17 cellular contexts compared by ENCODE assay signal in genomic region chr16:89571636-89572035, GRCh38. TPM values are rescaled to one million over a fixed set of nuclear protein-coding genes. Genes with fewer than 3 reads are reported as not detected.
A peak's percentile ranks its signal among the peaks of the same experiment; 100 is the strongest.
DNase-seq lines count a peak whose midpoint lies in the region; ATAC-seq, FAIRE-seq and TF ChIP-seq lines count a peak whose summit lies in the region.
"Had no signal": no experiment of that assay in that cellular context is flagged by ENCODE, and none has a peak within 500 bp of the region (broad histone marks: within the 10 kb centered on the region; RNA-seq: fewer than 3 reads in every experiment).

No MANE protein-coding gene starts in this region.

- FAIRE-seq in K562 (lab: Jason Lieb, UNC), result no peak

- H3K4me1 Mint-ChIP-seq in activated naive CD4-positive, alpha-beta T cell treated with anti-CD3 and anti-CD28 coated beads, Interleukin-2, amount 50 U/mL, for 24 hours, result peaks cover 23% of the 10 kb centered on the region
- H3K4me1 Mint-ChIP-seq in stimulated activated effector memory CD8-positive, alpha-beta T cell treated with anti-CD3 and anti-CD28 coated beads, Interleukin-12 subunit alpha, Interleukin-12 subunit beta, amount 100 ng/mL, for 72 hours, result peaks cover 8% of the 10 kb centered on the region
- H3K4me1 Mint-ChIP-seq in glutamatergic neuron (ENCODE audit: low read depth, unreplicated experiment), result peaks cover 15% of the 10 kb centered on the region

- H2BK20ac ChIP-seq in IMR-90 (ENCODE audit: low read depth, low read length), result no peak overlapping the region

- ATAC-seq in IMR-90 (ENCODE audit: low read depth) (no peak), K562 (no peak), HG03196 (IDR thresholded peaks at IDR 0.05; ENCODE audit: unreplicated experiment) (no peak)
- no peak for ATAC-seq in stimulated activated effector memory CD8-positive, alpha-beta T cell treated with anti-CD3 and anti-CD28 coated beads, Interleukin-12 subunit alpha, Interleukin-12 subunit beta, amount 100 ng/mL, for 72 hours

- H2BK15ac ChIP-seq in IMR-90 (ENCODE audit: low read depth, low read length), result no peak overlapping the region

- H2AFZ ChIP-seq in IMR-90 (replicated peaks; ENCODE audit: low read length, poor library complexity) (no peak overlapping the region), K562 (ENCODE audit: low read depth, low read length) (no peak overlapping the region)

- peak overlapping the region; percentile 40 for H2BK120ac ChIP-seq in IMR-90 (ENCODE audit: low read depth, low read length)

- H3K79me2 ChIP-seq in K562 (ENCODE audit: control insufficient read depth, insufficient read depth, low read length), result peaks cover 14% of the 10 kb centered on the region

- H2AK9ac ChIP-seq in IMR-90 (replicated peaks; ENCODE audit: low read depth, low read length, poor library complexity), result peak overlapping the region; percentile 72

- no peaks in the 10 kb centered on the region for H3K9me3 ChIP-seq in IMR-90 (ENCODE audit: control insufficient read depth, insufficient read depth, low read length)
- no peaks in the 10 kb centered on the region for H3K9me3 ChIP-seq in K562 (replicated peaks; ENCODE audit: control insufficient read depth, insufficient read depth, low read depth, low read length)
- H3K9me3 ChIP-seq: SJCRH30 had no signal

- H3K9me1 ChIP-seq in IMR-90 (ENCODE audit: insufficient read depth, low read length) (no peaks in the 10 kb centered on the region), K562 (ENCODE audit: control insufficient read depth, insufficient read depth, low read length) (peaks cover 4% of the 10 kb centered on the region)

- intact Hi-C loops in IMR-90 (cut with micrococcal nuclease), result no loop called here
- intact Hi-C loops in K562 (cut with micrococcal nuclease), result loop anchor here (10.0 kb wide), 1 partner anchor 73 kb away; no protein-coding TSS in a partner anchor

- no peak overlapping the region for H3K4ac ChIP-seq in IMR-90 (ENCODE audit: low read depth, low read length)

- no peak for DNase-seq in activated naive CD4-positive, alpha-beta T cell (lab: John Stamatoyannopoulos, UW)
- DNase-seq in IMR-90 (no peak), K562 (ENCODE audit: extremely low read depth in 1 of 4, low spot score in 3 of 4) (no peak), glutamatergic neuron (no peak), cortex of kidney (lab: John Stamatoyannopoulos, UW) (no peak)
- DNase-seq in stimulated activated effector memory CD8-positive, alpha-beta T cell treated with anti-CD3 and anti-CD28 coated beads, Interleukin-12 subunit alpha, Interleukin-12 subunit beta, amount 100 ng/mL, for 72 hours (ENCODE audit: low spot score in 2 of 2), result no peak
- DNase-seq: CD4-positive, alpha-beta memory T cell; HCEC 1CT; NCI-H1436; NCI-H2029; NCI-H2171 treated with DMSO at 0.1 percent for 48 hours; NCI-H446 treated with DMSO at 0.1 percent for 48 hours; NK-92 treated with Interleukin-12 subunit alpha and Interleukin-12 subunit beta, amount 100 ng/mL, for 24 hours; RPMI8226; SJCRH30 had no signal

- H3K4me1 ChIP-seq in IMR-90 (ENCODE audit: control insufficient read depth, insufficient read depth, low read length) (peaks cover 15% of the 10 kb centered on the region), K562 (replicated peaks in 1 of 2; ENCODE audit: control insufficient read depth in 2 of 2, insufficient read depth in 2 of 2, low read length in 2 of 2) (peaks cover 5 to 69% of the 10 kb centered on the region in 2 experiments)

- H4K20me1 ChIP-seq in IMR-90 (ENCODE audit: insufficient read depth, low read length), result peaks cover under 1% of the 10 kb centered on the region; the same call in 1 of the 2 replicates
- 0 out of 2 replicates have a peak, but pooled peaks cover 5% of the 10 kb centered on the region for H4K20me1 ChIP-seq in K562 (replicated peaks; ENCODE audit: control insufficient read depth, insufficient read depth, low read length)

- H2AK5ac ChIP-seq in IMR-90 (ENCODE audit: low read depth, low read length), result peak overlapping the region; percentile 23; the same call in 1 of the 2 replicates

- POLR2A ChIA-PET in IMR-90 (lab: Charles Lee; ENCODE audit: unreplicated experiment) (no interaction called here), K562 (lab: Yijun Ruan, JAX) (interaction anchor here (0.6 to 1.3 kb wide), 3 partner anchors 8 to 304 kb away, joined by 3 to 6 read pairs (median 4); no protein-coding TSS in a partner anchor)

- no peaks in the 10 kb centered on the region for H3K9me3 Mint-ChIP-seq in activated naive CD4-positive, alpha-beta T cell treated with anti-CD3 and anti-CD28 coated beads, Interleukin-2, amount 50 U/mL, for 24 hours
- no peaks in the 10 kb centered on the region for H3K9me3 Mint-ChIP-seq in stimulated activated effector memory CD8-positive, alpha-beta T cell treated with anti-CD3 and anti-CD28 coated beads, Interleukin-12 subunit alpha, Interleukin-12 subunit beta, amount 100 ng/mL, for 72 hours
- H3K9me3 Mint-ChIP-seq in glutamatergic neuron (ENCODE audit: unreplicated experiment), result peaks cover 14% of the 10 kb centered on the region
- H3K9me3 Mint-ChIP-seq: CD4-positive, alpha-beta memory T cell had no signal

- BruUV-seq in IMR-90 (replicated peaks; lab: Mats Ljungman, UMichigan) (no TSS peak), K562 (replicated peaks; lab: Mats Ljungman, UMichigan) (no TSS peak)

- no peak overlapping the region for H3K9ac ChIP-seq in IMR-90 (ENCODE audit: low read depth, low read length)
- peak overlapping the region in 1 of 2 experiments; percentile 38; a peak in 2 of 4 replicates for H3K9ac ChIP-seq in K562 (ENCODE audit: insufficient read depth in 1 of 2, low read depth in 2 of 2, low read length in 2 of 2)

- CTCF ChIA-PET in IMR-90 (lab: Yijun Ruan, JAX), result no interaction called here
- CTCF ChIA-PET in K562 (lab: Yijun Ruan, JAX; ENCODE audit: low intra/inter-chr PET ratio), result no interaction called here

- peak overlapping the region; percentile 37; the same call in 1 of the 2 replicates for H3K23ac ChIP-seq in IMR-90 (ENCODE audit: low read depth, low read length)

- H3K36me3 ChIP-seq in IMR-90 (ENCODE audit: control insufficient read depth, insufficient read depth, low read length) (no peaks in the 10 kb centered on the region), K562 (ENCODE audit: control insufficient read depth, insufficient read depth, low read length) (no peaks in the 10 kb centered on the region)
- H3K36me3 ChIP-seq: SJCRH30 had no signal

- no peak for TF ChIP-seq CTCF in IMR-90 (conservative IDR thresholded peaks at IDR 0.05; ENCODE audit: low read depth, low read length)
- no peak for TF ChIP-seq CTCF in K562 (IDR thresholded peaks at IDR 0.05 in 2 of 3, conservative IDR thresholded peaks at IDR 0.05 in 1 of 3; ENCODE audit: insufficient read depth in 2 of 3, low read depth in 1 of 3, low read length in 3 of 3)
- no peak for TF ChIP-seq CTCF in glutamatergic neuron (IDR thresholded peaks at IDR 0.05; ENCODE audit: partially characterized antibody, unreplicated experiment)

- in situ Hi-C loops in IMR-90 (cut with MboI; ENCODE audit: low sequenced_read_pairs) (loop anchor here (5.0 kb wide), 1 partner anchor 71 kb away; no protein-coding TSS in a partner anchor), K562 (cut with MboI) (no loop called here)

- H3K27me3 ChIP-seq in IMR-90 (ENCODE audit: control insufficient read depth, insufficient read depth, low read length) (peaks cover 4% of the 10 kb centered on the region; the same call in 1 of the 2 replicates), K562 (ENCODE audit: control insufficient read depth in 2 of 2, insufficient read depth in 2 of 2, low read length in 2 of 2) (no peaks in the 10 kb centered on the region)
- H3K27me3 ChIP-seq: SJCRH30 had no signal

- no peak for TF ChIP-seq EP300 in K562 (IDR thresholded peaks at IDR 0.05; ENCODE audit: low read length)

- H3K4me2 ChIP-seq in IMR-90 (ENCODE audit: low read depth, low read length) (no peak overlapping the region), K562 (ENCODE audit: insufficient read depth, low read length) (no peak overlapping the region)

- H4K5ac ChIP-seq in IMR-90 (ENCODE audit: low read depth, low read length), result no peak overlapping the region

- H3K4me3 ChIP-seq in IMR-90 (ENCODE audit: insufficient read depth, low read depth, low read length) (no peak overlapping the region), K562 (no peak overlapping the region)
- H3K4me3 ChIP-seq: SJCRH30 had no signal

- peak overlapping the region in 1 of 2 experiments; percentile 21; a peak in 1 of 4 replicates for H4K8ac ChIP-seq in IMR-90 (ENCODE audit: low read depth in 2 of 2, low read length in 2 of 2)

- peaks cover 7% of the 10 kb centered on the region for H3K27me3 Mint-ChIP-seq in activated naive CD4-positive, alpha-beta T cell treated with anti-CD3 and anti-CD28 coated beads, Interleukin-2, amount 50 U/mL, for 24 hours
- H3K27me3 Mint-ChIP-seq in glutamatergic neuron (ENCODE audit: unreplicated experiment), result peaks cover 10% of the 10 kb centered on the region

- no peaks in the 10 kb centered on the region for H3K36me3 Mint-ChIP-seq in activated naive CD4-positive, alpha-beta T cell treated with anti-CD3 and anti-CD28 coated beads, Interleukin-2, amount 50 U/mL, for 24 hours
- H3K36me3 Mint-ChIP-seq in stimulated activated effector memory CD8-positive, alpha-beta T cell treated with anti-CD3 and anti-CD28 coated beads, Interleukin-12 subunit alpha, Interleukin-12 subunit beta, amount 100 ng/mL, for 72 hours, result no peaks in the 10 kb centered on the region
- H3K36me3 Mint-ChIP-seq in glutamatergic neuron (ENCODE audit: unreplicated experiment), result no peaks in the 10 kb centered on the region
- H3K36me3 Mint-ChIP-seq: CD4-positive, alpha-beta memory T cell had no signal

- no peak overlapping the region for H3K18ac ChIP-seq in IMR-90 (ENCODE audit: low read depth, low read length)

- TF ChIP-seq RAD21 in IMR-90 (IDR thresholded peaks at IDR 0.05; ENCODE audit: low read length) (no peak), K562 (CRISPR knock-in tag; conservative IDR thresholded peaks at IDR 0.05 in 1 of 2, IDR thresholded peaks at IDR 0.05 in 1 of 2) (no peak)

- H4K91ac ChIP-seq in IMR-90 (ENCODE audit: insufficient read depth, low read depth, low read length), result peak overlapping the region; percentile 37; the same call in 1 of the 2 replicates

- no peak overlapping the region for H2BK5ac ChIP-seq in IMR-90 (ENCODE audit: low read depth, low read length, poor library complexity, severe bottlenecking)

- 75% methylated on average over 7 of the region's 18 CpGs; no CpG with 5 or more reads in 1 of the 2 experiments for WGBS in IMR-90 (ENCODE audit: extremely low coverage in 2 of 2, insufficient read length in 1 of 2), 2 experiments
- 75% methylated on average over 17 of the region's 18 CpGs for WGBS in K562 (ENCODE audit: insufficient coverage, low coverage, missing lambda C conversion rate)

- H3K14ac ChIP-seq in IMR-90 (replicated peaks; ENCODE audit: low read depth, low read length), result no peak overlapping the region

- no peak for TF ChIP-seq POLR2A in IMR-90 (IDR thresholded peaks at IDR 0.05; ENCODE audit: low read depth, low read length)
- TF ChIP-seq POLR2A in K562 (conservative IDR thresholded peaks at IDR 0.05), result no peak

- dilution Hi-C loops in IMR-90 (cut with HindIII; ENCODE audit: low sequenced_read_pairs, unreplicated experiment), result no loop called here

- no peak overlapping the region for H3K27ac ChIP-seq in IMR-90 (ENCODE audit: insufficient read depth, low read length)
- no peak overlapping the region for H3K27ac ChIP-seq in K562 (ENCODE audit: extremely low read depth, low read depth, low read length)
- H3K27ac ChIP-seq: SJCRH30 had no signal

- H3K27ac Mint-ChIP-seq in activated naive CD4-positive, alpha-beta T cell treated with anti-CD3 and anti-CD28 coated beads, Interleukin-2, amount 50 U/mL, for 24 hours, result no peak overlapping the region
- peak overlapping the region; percentile 40 for H3K27ac Mint-ChIP-seq in stimulated activated effector memory CD8-positive, alpha-beta T cell treated with anti-CD3 and anti-CD28 coated beads, Interleukin-12 subunit alpha, Interleukin-12 subunit beta, amount 100 ng/mL, for 72 hours
- H3K27ac Mint-ChIP-seq in glutamatergic neuron (ENCODE audit: unreplicated experiment), result no peak overlapping the region

- no peak overlapping the region for H3K56ac ChIP-seq in IMR-90 (ENCODE audit: extremely low read depth, insufficient read depth, low read length)

- no peaks in the 10 kb centered on the region for H3K79me1 ChIP-seq in IMR-90 (ENCODE audit: low read depth in 1 of 2, low read length in 2 of 2)

- H3K4me3 Mint-ChIP-seq in activated naive CD4-positive, alpha-beta T cell treated with anti-CD3 and anti-CD28 coated beads, Interleukin-2, amount 50 U/mL, for 24 hours, result peak overlapping the region; percentile 19
- H3K4me3 Mint-ChIP-seq in stimulated activated effector memory CD8-positive, alpha-beta T cell treated with anti-CD3 and anti-CD28 coated beads, Interleukin-12 subunit alpha, Interleukin-12 subunit beta, amount 100 ng/mL, for 72 hours, result no peak overlapping the region
- H3K4me3 Mint-ChIP-seq in glutamatergic neuron (ENCODE audit: unreplicated experiment), result no peak overlapping the region

RNA-seq across cellular contexts. Expression of gene CPNE7, which starts 3.9 kb away (rescaled TPM):
- total RNA-seq in IMR-90 (2012; rRNA removed) (5.0 and 5.4 TPM in 2 replicates), K562 (2014; rRNA removed) (46.8 and 63.6 TPM in 2 replicates), K562 (2014; rRNA removed; fragmentation: Illumina TruSeq; extraction: Trizol) (16.2 and 18.8 TPM in 2 replicates), K562 (2015; rRNA removed; fragmentation: Illumina TruSeq; extraction: Trizol) (16.9 and 18.5 TPM in 2 replicates), K562 (2021) (58.8 and 73.4 TPM in 2 replicates), glutamatergic neuron (ENCODE audit: unreplicated experiment) (17.8 TPM)
- polyA plus RNA-seq in IMR-90 (2012; rRNA removed) (17.4 and 17.7 TPM in 2 replicates), K562 (2011; rRNA removed) (32.7 and 33.6 TPM in 2 replicates), K562 (2014; fragmentation: Illumina TruSeq; extraction: Trizol) (31.5 and 39.1 TPM in 2 replicates), K562 (2014; fragmentation: Nextera tagmentation; extraction: Ambion mirVana) (1 to 10 TPM in 1 of 2 experiments, under 1 TPM in 1; 0.30 to 1.9 TPM), K562 (2014; rRNA removed) (67.3 and 78.1 TPM in 2 replicates)
- polyA plus RNA-seq in IMR-90 (2012; cell fraction: cytosol; rRNA removed), result 5.8 and 13.6 TPM in 2 replicates
- 145 and 321 TPM in 2 replicates for polyA plus RNA-seq in IMR-90 (2012; cell fraction: nucleus; rRNA removed; ENCODE audit: low replicate concordance)
- total RNA-seq in K562 (2011; cell fraction: chromatin; rRNA removed; ENCODE audit: low replicate concordance), result 170 and 336 TPM in 2 replicates
- total RNA-seq in K562 (2011; cell fraction: nucleolus; rRNA removed), result 170 and 181 TPM in 2 replicates
- 123 and 131 TPM in 2 replicates for total RNA-seq in K562 (2011; cell fraction: nucleoplasm; rRNA removed)
- polyA plus RNA-seq in K562 (2011; cell fraction: cytosol; rRNA removed), result 19.6 and 36.0 TPM in 2 replicates
- polyA plus RNA-seq in K562 (2011; cell fraction: nucleus; rRNA removed), result 330 and 699 TPM in 2 replicates
- polyA plus RNA-seq in K562 (2012), result 44.5 and 48.7 TPM in 2 replicates
- polyA minus RNA-seq in K562 (2011; rRNA and poly(A)+ RNA removed), result 9.2 TPM in 2 replicates
- polyA minus RNA-seq in K562 (2011; cell fraction: cytosol; rRNA and poly(A)+ RNA removed), result 10.7 and 11.9 TPM in 2 replicates
- polyA minus RNA-seq in K562 (2011; cell fraction: nucleus; rRNA and poly(A)+ RNA removed), result 34.3 and 47.3 TPM in 2 replicates
- total RNA-seq: SJCRH30 had no signal

RNA-seq across cellular contexts. Expression of gene RPL13, which starts 11.2 kb away (rescaled TPM):
- total RNA-seq in IMR-90 (2012; rRNA removed) (1,549 and 2,098 TPM in 2 replicates), K562 (2014; rRNA removed) (6,042 and 8,261 TPM in 2 replicates), K562 (2014; rRNA removed; fragmentation: Illumina TruSeq; extraction: Trizol) (916 and 1,208 TPM in 2 replicates), K562 (2015; rRNA removed; fragmentation: Illumina TruSeq; extraction: Trizol) (2,074 and 2,169 TPM in 2 replicates), K562 (2021) (2,859 and 3,283 TPM in 2 replicates), glutamatergic neuron (ENCODE audit: unreplicated experiment) (893 TPM)
- polyA plus RNA-seq in IMR-90 (2012; rRNA removed) (3,527 and 5,396 TPM in 2 replicates), K562 (2011; rRNA removed) (1,633 and 2,887 TPM in 2 replicates), K562 (2014; fragmentation: Illumina TruSeq; extraction: Trizol) (1,258 and 1,518 TPM in 2 replicates), K562 (2014; fragmentation: Nextera tagmentation; extraction: Ambion mirVana) (100 to 1,000 TPM; 227 to 348 TPM), K562 (2014; rRNA removed) (4,293 and 4,381 TPM in 2 replicates)
- polyA plus RNA-seq in IMR-90 (2012; cell fraction: cytosol; rRNA removed), result 7,098 and 10,427 TPM in 2 replicates
- 1,689 and 3,565 TPM in 2 replicates for polyA plus RNA-seq in IMR-90 (2012; cell fraction: nucleus; rRNA removed; ENCODE audit: low replicate concordance)
- total RNA-seq in K562 (2011; cell fraction: chromatin; rRNA removed; ENCODE audit: low replicate concordance), result 190 and 375 TPM in 2 replicates
- 1,145 and 1,282 TPM in 2 replicates for total RNA-seq in K562 (2011; cell fraction: nucleolus; rRNA removed)
- 741 and 1,472 TPM in 2 replicates for total RNA-seq in K562 (2011; cell fraction: nucleoplasm; rRNA removed)
- 3,426 and 8,334 TPM in 2 replicates for polyA plus RNA-seq in K562 (2011; cell fraction: cytosol; rRNA removed)
- polyA plus RNA-seq in K562 (2011; cell fraction: nucleus; rRNA removed), result 2,104 and 2,686 TPM in 2 replicates
- polyA plus RNA-seq in K562 (2012), result 2,765 and 5,488 TPM in 2 replicates
- polyA minus RNA-seq in K562 (2011; rRNA and poly(A)+ RNA removed), result 413 and 474 TPM in 2 replicates
- 1,370 and 2,343 TPM in 2 replicates for polyA minus RNA-seq in K562 (2011; cell fraction: cytosol; rRNA and poly(A)+ RNA removed)
- polyA minus RNA-seq in K562 (2011; cell fraction: nucleus; rRNA and poly(A)+ RNA removed), result 505 and 641 TPM in 2 replicates

RNA-seq across cellular contexts. Expression of gene DPEP1, which starts 41.8 kb away (rescaled TPM):
- not detected in 2 replicates for total RNA-seq in IMR-90 (2012; rRNA removed)
- polyA plus RNA-seq in IMR-90 (2012; rRNA removed), result not detected in 2 replicates
- polyA plus RNA-seq in IMR-90 (2012; cell fraction: cytosol; rRNA removed), result not detected in 2 replicates
- not detected in 2 replicates for polyA plus RNA-seq in IMR-90 (2012; cell fraction: nucleus; rRNA removed; ENCODE audit: low replicate concordance)
- total RNA-seq in K562 (2011; cell fraction: chromatin; rRNA removed; ENCODE audit: low replicate concordance), result 0.23 TPM in 1 of 2 replicates, not detected in the other
- 0.67 and 1.3 TPM in 2 replicates for total RNA-seq in K562 (2011; cell fraction: nucleolus; rRNA removed)
- 0.46 TPM in 1 of 2 replicates, not detected in the other for total RNA-seq in K562 (2011; cell fraction: nucleoplasm; rRNA removed)
- 0.14 TPM in 1 of 2 replicates, not detected in the other for total RNA-seq in K562 (2014; rRNA removed)
- not detected in 2 replicates for total RNA-seq in K562 (2014; rRNA removed; fragmentation: Illumina TruSeq; extraction: Trizol)
- not detected in 2 replicates for total RNA-seq in K562 (2015; rRNA removed; fragmentation: Illumina TruSeq; extraction: Trizol)
- 0.20 and 0.22 TPM in 2 replicates for total RNA-seq in K562 (2021)
- polyA plus RNA-seq in K562 (2011; rRNA removed), result 0.31 and 0.34 TPM in 2 replicates
- 0.22 and 1.2 TPM in 2 replicates for polyA plus RNA-seq in K562 (2011; cell fraction: cytosol; rRNA removed)
- polyA plus RNA-seq in K562 (2011; cell fraction: nucleus; rRNA removed), result 1.1 TPM in 2 replicates
- 0.17 and 0.21 TPM in 2 replicates for polyA plus RNA-seq in K562 (2012)
- 0.08 TPM in 1 of 2 replicates, not detected in the other for polyA plus RNA-seq in K562 (2014; fragmentation: Illumina TruSeq; extraction: Trizol)
- polyA plus RNA-seq in K562 (2014; fragmentation: Nextera tagmentation; extraction: Ambion mirVana), result not detected
- polyA plus RNA-seq in K562 (2014; rRNA removed), result 0.18 TPM in 1 of 2 replicates, not detected in the other
- polyA minus RNA-seq in K562 (2011; rRNA and poly(A)+ RNA removed), result not detected in 2 replicates
- not detected in 2 replicates for polyA minus RNA-seq in K562 (2011; cell fraction: cytosol; rRNA and poly(A)+ RNA removed)
- not detected in 2 replicates for polyA minus RNA-seq in K562 (2011; cell fraction: nucleus; rRNA and poly(A)+ RNA removed)
- total RNA-seq in glutamatergic neuron (ENCODE audit: unreplicated experiment), result 0.39 TPM
- total RNA-seq: CD4-positive, alpha-beta memory T cell had no signal
- polyA plus RNA-seq: CD4-positive, alpha-beta memory T cell had no signal
